3 cellular contexts compared by ENCODE assay signal in the genomic region with DNA sequence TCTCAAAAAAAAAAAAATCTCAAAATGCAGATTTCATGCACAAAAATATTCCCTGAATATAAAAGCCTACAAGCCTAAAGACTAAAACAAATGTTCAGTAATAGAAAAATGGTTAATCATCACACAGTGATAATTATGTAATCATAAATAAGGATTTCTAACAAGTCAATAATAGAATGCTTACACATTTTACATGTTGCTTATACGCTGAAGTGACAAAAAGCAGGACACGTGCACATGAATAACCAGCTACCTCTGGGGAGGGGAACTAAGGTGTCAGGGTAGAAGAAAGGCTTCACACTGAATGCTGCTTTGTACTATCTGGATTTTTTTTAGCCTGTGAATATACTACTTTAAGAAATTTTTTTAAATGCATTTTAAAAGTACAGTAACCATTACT.
TF ChIP-seq lines count a peak whose summit lies in the region.

No MANE protein-coding gene starts in this region.

TF ChIP-seq in HepG2, 621 proteins besides CTCF, POLR2A, EP300 and RAD21:
- TF ChIP-seq SMYD3 (CRISPR knock-in tag; IDR thresholded peaks at IDR 0.05): no peak
- no peak for TF ChIP-seq ZFP82 (CRISPR knock-in tag; IDR thresholded peaks at IDR 0.05; ENCODE audit: borderline replicate concordance)
- TF ChIP-seq NFKB2 (CRISPR knock-in tag; IDR thresholded peaks at IDR 0.05; ENCODE audit: borderline replicate concordance): no peak
- TF ChIP-seq ZNF451 (CRISPR knock-in tag; IDR thresholded peaks at IDR 0.05): no peak
- TF ChIP-seq MAFF (IDR thresholded peaks at IDR 0.05; ENCODE audit: low read depth, low read length): peak; percentile 40; the same call in 1 of the 2 replicates
- no peak for TF ChIP-seq ZNF598 (CRISPR knock-in tag; IDR thresholded peaks at IDR 0.05; ENCODE audit: borderline replicate concordance)
- no peak for TF ChIP-seq HMGA1 (CRISPR knock-in tag; conservative IDR thresholded peaks at IDR 0.05)
- no peak for TF ChIP-seq CREB1 (IDR thresholded peaks at IDR 0.05)
- TF ChIP-seq CREB1 (CRISPR knock-in tag; IDR thresholded peaks at IDR 0.05): no peak
- no peak for TF ChIP-seq ZBTB3 (CRISPR knock-in tag; IDR thresholded peaks at IDR 0.05; ENCODE audit: borderline replicate concordance, low read depth)
- TF ChIP-seq ZBTB34 (CRISPR knock-in tag; IDR thresholded peaks at IDR 0.05): no peak
- no peak for TF ChIP-seq HNRNPUL1 (IDR thresholded peaks at IDR 0.05; ENCODE audit: low read depth, low read length)
- TF ChIP-seq ZNF788 (CRISPR knock-in tag; IDR thresholded peaks at IDR 0.05; ENCODE audit: borderline replicate concordance): no peak
- TF ChIP-seq ZEB1 (IDR thresholded peaks at IDR 0.05; ENCODE audit: insufficient replicate concordance, low read depth): no peak
- peak; percentile 36 to 60 for TF ChIP-seq MAFK (conservative IDR thresholded peaks at IDR 0.05 in 1 of 2, IDR thresholded peaks at IDR 0.05 in 1 of 2; ENCODE audit: low read length in 2 of 2)
- TF ChIP-seq, protein P1, sequence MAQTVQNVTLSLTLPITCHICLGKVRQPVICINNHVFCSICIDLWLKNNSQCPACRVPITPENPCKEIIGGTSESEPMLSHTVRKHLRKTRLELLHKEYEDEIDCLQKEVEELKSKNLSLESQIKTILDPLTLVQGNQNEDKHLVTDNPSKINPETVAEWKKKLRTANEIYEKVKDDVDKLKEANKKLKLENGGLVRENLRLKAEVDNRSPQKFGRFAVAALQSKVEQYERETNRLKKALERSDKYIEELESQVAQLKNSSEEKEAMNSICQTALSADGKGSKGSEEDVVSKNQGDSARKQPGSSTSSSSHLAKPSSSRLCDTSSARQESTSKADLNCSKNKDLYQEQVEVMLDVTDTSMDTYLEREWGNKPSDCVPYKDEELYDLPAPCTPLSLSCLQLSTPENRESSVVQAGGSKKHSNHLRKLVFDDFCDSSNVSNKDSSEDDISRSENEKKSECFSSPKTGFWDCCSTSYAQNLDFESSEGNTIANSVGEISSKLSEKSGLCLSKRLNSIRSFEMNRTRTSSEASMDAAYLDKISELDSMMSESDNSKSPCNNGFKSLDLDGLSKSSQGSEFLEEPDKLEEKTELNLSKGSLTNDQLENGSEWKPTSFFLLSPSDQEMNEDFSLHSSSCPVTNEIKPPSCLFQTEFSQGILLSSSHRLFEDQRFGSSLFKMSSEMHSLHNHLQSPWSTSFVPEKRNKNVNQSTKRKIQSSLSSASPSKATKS (CRISPR knock-in tag; IDR thresholded peaks at IDR 0.05): no peak
- no peak for TF ChIP-seq BRF2 (CRISPR knock-in tag; IDR thresholded peaks at IDR 0.05)
- TF ChIP-seq SYNCRIP (IDR thresholded peaks at IDR 0.05; ENCODE audit: insufficient read depth, low read depth, low read length): no peak
- no peak for TF ChIP-seq NFE2L1 (CRISPR knock-in tag; IDR thresholded peaks at IDR 0.05; ENCODE audit: borderline replicate concordance)

TF ChIP-seq in A549, 52 proteins besides CTCF, POLR2A, EP300 and RAD21:
- TF ChIP-seq FOSB (CRISPR knock-in tag; IDR thresholded peaks at IDR 0.05): no peak
- peak; percentile 32 for TF ChIP-seq MAFK (IDR thresholded peaks at IDR 0.05; ENCODE audit: partially characterized antibody)

TF ChIP-seq in K562, 482 proteins besides CTCF, POLR2A, EP300 and RAD21:
- TF ChIP-seq NFE2L1 (tag; IDR thresholded peaks at IDR 0.05; ENCODE audit: borderline replicate concordance, low read depth): no peak
- TF ChIP-seq ZNF395 (CRISPR knock-in tag; IDR thresholded peaks at IDR 0.05): no peak
- TF ChIP-seq TAF1 (IDR thresholded peaks at IDR 0.05; ENCODE audit: control insufficient read depth, extremely low read depth, insufficient read depth, low read length, severe bottlenecking): no peak
- TF ChIP-seq TFAM (CRISPR knock-in tag; conservative IDR thresholded peaks at IDR 0.05): no peak
- no peak for TF ChIP-seq E2F1 (CRISPR knock-in tag; IDR thresholded peaks at IDR 0.05)
- no peak for TF ChIP-seq ZKSCAN3 (CRISPR knock-in tag; IDR thresholded peaks at IDR 0.05)
- TF ChIP-seq ZNF316 (IDR thresholded peaks at IDR 0.05): 0 out of 2 replicates have a peak, but pooled peaks have one; percentile 13
- TF ChIP-seq ZNF282 (CRISPR knock-in tag; IDR thresholded peaks at IDR 0.05): no peak
- no peak for TF ChIP-seq SMARCA5 (IDR thresholded peaks at IDR 0.05)
- peak in 1 of 3 experiments; percentile 61; a peak in 2 of 6 replicates for TF ChIP-seq ZBTB11 (CRISPR knock-in tag; IDR thresholded peaks at IDR 0.05)
- no peak for TF ChIP-seq MAFG (tag; conservative IDR thresholded peaks at IDR 0.05)
- TF ChIP-seq ETV6 (IDR thresholded peaks at IDR 0.05; ENCODE audit: borderline replicate concordance in 1 of 2, low read depth in 2 of 2, low read length in 1 of 2): no peak
- TF ChIP-seq ETV6 (CRISPR knock-in tag; IDR thresholded peaks at IDR 0.05; ENCODE audit: borderline replicate concordance): no peak
- no peak for TF ChIP-seq PTBP1 (IDR thresholded peaks at IDR 0.05; ENCODE audit: low read depth, low read length)
- TF ChIP-seq NR4A1 (CRISPR knock-in tag; IDR thresholded peaks at IDR 0.05): no peak
- TF ChIP-seq NR4A1 (tag; IDR thresholded peaks at IDR 0.05): no peak
- no peak for TF ChIP-seq TCF7L2 (IDR thresholded peaks at IDR 0.05; ENCODE audit: low read depth, low read length)
TF ChIP-seq in K562: peak in this region for 2.
